9 cellular contexts compared by ENCODE assay signal in the genomic region with DNA sequence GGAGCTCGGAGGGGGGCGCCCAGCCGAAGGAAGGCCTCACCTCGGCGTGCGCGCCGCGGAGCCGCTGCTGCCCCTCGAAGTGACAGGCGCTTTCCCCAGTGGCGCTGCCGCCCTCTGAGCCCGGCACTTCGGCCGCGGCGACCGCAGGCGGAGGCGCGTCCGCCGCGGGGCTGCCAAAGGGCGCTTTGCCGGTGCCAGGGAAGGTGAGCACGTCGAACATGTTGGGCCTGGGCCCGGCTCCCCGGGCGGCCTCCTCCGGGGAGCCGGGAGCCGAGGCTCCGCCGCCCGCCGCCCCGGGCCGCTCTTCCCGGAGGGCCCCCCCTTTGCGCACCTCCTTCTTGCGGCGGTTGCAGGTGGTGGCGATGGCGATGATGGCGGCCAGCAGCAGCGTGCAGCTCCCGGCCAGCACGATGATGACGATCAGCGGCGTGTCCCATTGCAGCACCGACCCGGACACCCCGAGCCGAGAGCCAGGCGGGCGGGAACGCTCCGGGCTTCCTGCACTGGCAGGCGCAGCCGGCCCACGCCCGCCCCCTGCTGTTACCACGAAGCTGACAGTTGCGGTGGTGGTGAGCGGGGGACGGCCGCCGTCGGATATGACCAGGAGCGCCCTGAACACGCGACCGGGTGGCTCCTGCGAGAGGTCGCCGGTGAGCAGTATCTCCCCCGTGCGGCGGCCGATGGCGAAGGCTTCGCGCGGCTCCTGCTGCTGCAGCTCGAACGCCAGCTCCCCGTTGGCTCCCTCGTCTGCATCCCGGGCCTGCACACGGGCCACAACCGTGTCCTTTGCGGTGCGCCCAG. TPM values are rescaled to one million over a fixed set of nuclear protein-coding genes. Genes with fewer than 3 reads are reported as not detected.
A peak's percentile ranks its signal among the peaks of the same experiment; 100 is the strongest.
DNase-seq lines count a peak whose midpoint lies in the region; ATAC-seq and TF ChIP-seq lines count a peak whose summit lies in the region.
"Had no signal": no experiment of that assay in that cellular context is flagged by ENCODE, and none has a peak within 500 bp of the region (broad histone marks: within the 10 kb centered on the region; RNA-seq: fewer than 3 reads in every experiment).

No MANE protein-coding gene starts in this region.

- peak overlapping the region in 58 of 59 donors; percentile 10 to 79 (median 48) for H3K4me3 ChIP-seq in dorsolateral prefrontal cortex

- no peak overlapping the region for H3K27ac Mint-ChIP-seq in neural crest cell (ENCODE audit: unreplicated experiment)
- H3K27ac Mint-ChIP-seq in naive thymus-derived CD8-positive, alpha-beta T cell, result no peak overlapping the region

- H3K4me3 Mint-ChIP-seq in neural crest cell, result peak overlapping the region; percentile 84
- H3K4me3 Mint-ChIP-seq in naive thymus-derived CD8-positive, alpha-beta T cell, result peak overlapping the region in 1 of 10 donors; percentile 16

- peak overlapping the region in 17 of 59 donors; percentile 6 to 69 (median 38) for H3K27ac ChIP-seq in dorsolateral prefrontal cortex

- POLR2A ChIA-PET in naive thymus-derived CD8-positive, alpha-beta T cell (lab: Charles Lee), result no interaction called here

- ATAC-seq in HG02938 (IDR thresholded peaks at IDR 0.05; ENCODE audit: unreplicated experiment) (no peak), GM21515 (IDR thresholded peaks at IDR 0.05; ENCODE audit: unreplicated experiment) (no peak)
- ATAC-seq in naive thymus-derived CD8-positive, alpha-beta T cell, result no peak

- H3K27me3 ChIP-seq in dorsolateral prefrontal cortex, result peaks cover 0 to 84% (median 62%) of the 10 kb centered on the region in 45 donors

- H3K27me3 Mint-ChIP-seq in neural crest cell (ENCODE audit: low read depth), result peaks cover 82% of the 10 kb centered on the region
- peaks cover 39 to 69% (median 58%) of the 10 kb centered on the region in 5 donors for H3K27me3 Mint-ChIP-seq in naive thymus-derived CD8-positive, alpha-beta T cell

- peak; percentile 64 for DNase-seq in DMS79 (lab: John Stamatoyannopoulos, UW)
- DNase-seq in NCI-H460 (ENCODE audit: extremely low read depth, low read depth), result peak; percentile 26
- peak in 4 of 10 donors; percentile 23 to 56 (median 42) for DNase-seq in dorsolateral prefrontal cortex
- peak; percentile 61 for DNase-seq in neural crest cell (ENCODE audit: low read depth, low spot score)
- DNase-seq in naive thymus-derived CD8-positive, alpha-beta T cell, result no peak
- no peak for DNase-seq in stimulated activated naive CD4-positive, alpha-beta T cell (lab: John Stamatoyannopoulos, UW)

- peaks cover 5% of the 10 kb centered on the region for H3K36me3 Mint-ChIP-seq in neural crest cell (ENCODE audit: low read depth)
- peaks cover 0 to 19% (median 16%) of the 10 kb centered on the region in 3 donors for H3K36me3 Mint-ChIP-seq in naive thymus-derived CD8-positive, alpha-beta T cell

- H3K9me3 Mint-ChIP-seq in neural crest cell, result no peaks in the 10 kb centered on the region
- H3K9me3 Mint-ChIP-seq in naive thymus-derived CD8-positive, alpha-beta T cell, result peaks cover 0 to 16% (median 5%) of the 10 kb centered on the region in 9 donors

- intact Hi-C loops in dorsolateral prefrontal cortex (cut with DNase I), result loop anchor here in 1 of 2 donors (5.0 to 10.0 kb wide), 2 partner anchors 104 to 219 kb away; no protein-coding TSS in a partner anchor

- TF ChIP-seq CTCF in dorsolateral prefrontal cortex (IDR thresholded peaks at IDR 0.05 in 54 of 56, conservative IDR thresholded peaks at IDR 0.05 in 2 of 56; ENCODE audit: low read depth in 1 of 56, partially characterized antibody in 56 of 56), result peak in 36 of 56 donors; percentile 8 to 45 (median 27)
- peak; percentile 61 for TF ChIP-seq CTCF in neural crest cell (conservative IDR thresholded peaks at IDR 0.05)

- peaks cover 36% of the 10 kb centered on the region for H3K4me1 Mint-ChIP-seq in neural crest cell
- H3K4me1 Mint-ChIP-seq in naive thymus-derived CD8-positive, alpha-beta T cell, result peaks cover 12 to 30% (median 21%) of the 10 kb centered on the region in 4 donors

RNA-seq across cellular contexts. Expression of gene PCDH8, which starts 2.5 kb away (rescaled TPM):
- total RNA-seq in NCI-H460 (2014; rRNA removed; shearing (Covaris generic)), result not detected in 2 replicates
- polyA plus RNA-seq in NCI-H460 (2014; cell fraction: nucleus; rRNA removed), result 0.02 TPM in 1 of 2 replicates, not detected in the other
- total RNA-seq in dorsolateral prefrontal cortex, result 100 to 1,000 TPM in 3 of 120 experiments, 10 to 100 TPM in 115, 1 to 10 TPM in 2; 2.6 to 128 (median 37.4) TPM
- total RNA-seq in neural crest cell, result 13.7 and 14.6 TPM in 2 replicates
- not detected for total RNA-seq in naive thymus-derived CD8-positive, alpha-beta T cell
- not detected for polyA plus RNA-seq in naive thymus-derived CD8-positive, alpha-beta T cell
- total RNA-seq: T-helper 1 cell treated with Interleukin-12 subunit alpha and Interleukin-12 subunit beta and Interleukin-4 antibody, amounts not matched to agents 30 ng/mL and 1 ng/mL, for 36 hours had no signal

Comparison
In these comparisons a context has a peak if more than half of its experiments do, and no peak if none do; other contexts are left out.
1. DNase-seq: peak in DMS79 (single experiment), NCI-H460 (single experiment) and neural crest cell (single experiment); none in naive thymus-derived CD8-positive, alpha-beta T cell (0 of 10) and stimulated activated naive CD4-positive, alpha-beta T cell (0 of 6).